Comparison of ENCODE assay signal across 16 cellular contexts in genomic region chr7:68203246-68203645, GRCh38.
DNase-seq lines count a peak whose midpoint lies in the region; ATAC-seq and TF ChIP-seq lines count a peak whose summit lies in the region.
"Had no signal": no experiment of that assay in that cellular context is flagged by ENCODE, and none has a peak within 500 bp of the region (broad histone marks: within the 10 kb centered on the region; RNA-seq: fewer than 3 reads in every experiment).

No MANE protein-coding gene starts in this region.

- peak overlapping the region; percentile 51 for H3K4me2 ChIP-seq in trophoblast cell (ENCODE audit: low read length)
- H3K4me2 ChIP-seq: BLaER1 treated with 17β-estradiol and CSF1 and Interleukin-3, amounts not matched to agents 10 nM and 100 nM had no signal

- H3K27me3 Mint-ChIP-seq in chondrocyte (ENCODE audit: low read depth) (peaks cover 5% of the 10 kb centered on the region), mesothelial cell of epicardium (ENCODE audit: low read depth) (no peaks in the 10 kb centered on the region)
- H3K27me3 Mint-ChIP-seq: B cell had no signal

- H3K4me1 ChIP-seq in trophoblast cell (ENCODE audit: control insufficient read depth in 1 of 2, insufficient read depth in 2 of 2, low read length in 2 of 2) = peaks cover 15 to 16% of the 10 kb centered on the region in 2 experiments
- H3K4me1 ChIP-seq: BLaER1 treated with 17β-estradiol and CSF1 and Interleukin-3, amounts not matched to agents 10 nM and 100 nM had no signal

- H3K4ac ChIP-seq in trophoblast cell (ENCODE audit: low read depth, low read length) = no peak overlapping the region

- no peak overlapping the region for H3K27ac Mint-ChIP-seq in chondrocyte (ENCODE audit: unreplicated experiment)
- H3K27ac Mint-ChIP-seq in mesothelial cell of epicardium = no peak overlapping the region
- H3K27ac Mint-ChIP-seq: B cell; CD8-positive, alpha-beta T cell had no signal

- ATAC-seq in GM18909 (IDR thresholded peaks at IDR 0.05; ENCODE audit: poor library complexity, unreplicated experiment) = no peak
- ATAC-seq in Right ventricle myocardium inferior = no peak
- ATAC-seq: CD8-positive, alpha-beta T cell; GM12878 had no signal

- no peak overlapping the region for H2AFZ ChIP-seq in trophoblast cell (ENCODE audit: insufficient read depth, low read length, poor library complexity)
- H2AFZ ChIP-seq: GM23248 had no signal

- intact Hi-C loops in Right ventricle myocardium inferior (cut with DNase I) = no loop called here

- no peak overlapping the region for H3K9ac ChIP-seq in trophoblast cell (ENCODE audit: low read length)
- H3K9ac ChIP-seq: BLaER1 treated with 17β-estradiol and CSF1 and Interleukin-3, amounts not matched to agents 10 nM and 100 nM; GM23248 had no signal

- no peak for TF ChIP-seq CTCF in chondrocyte (IDR thresholded peaks at IDR 0.05)
- no peak for TF ChIP-seq CTCF in mesothelial cell of epicardium (IDR thresholded peaks at IDR 0.05; ENCODE audit: unreplicated experiment)

- H3K36me3 Mint-ChIP-seq in chondrocyte (ENCODE audit: low read depth) (no peaks in the 10 kb centered on the region), mesothelial cell of epicardium (no peaks in the 10 kb centered on the region)
- H3K36me3 Mint-ChIP-seq: CD8-positive, alpha-beta T cell had no signal

- no peaks in the 10 kb centered on the region for H3K27me3 ChIP-seq in trophoblast cell (ENCODE audit: insufficient read depth, low read length)
- H3K27me3 ChIP-seq: BLaER1 treated with 17β-estradiol and CSF1 and Interleukin-3, amounts not matched to agents 10 nM and 100 nM had no signal

- H3K4me3 ChIP-seq in trophoblast cell (ENCODE audit: low read depth, low read length) = no peak overlapping the region
- H3K4me3 ChIP-seq: BLaER1 treated with 17β-estradiol and CSF1 and Interleukin-3, amounts not matched to agents 10 nM and 100 nM; GM12878; GM23248 had no signal

- H2BK12ac ChIP-seq in trophoblast cell (ENCODE audit: low read length) = no peak overlapping the region

- H4K12ac ChIP-seq in trophoblast cell (ENCODE audit: low read depth, low read length) = no peak overlapping the region

- H3K4me1 Mint-ChIP-seq in chondrocyte (ENCODE audit: low read depth) (no peaks in the 10 kb centered on the region), mesothelial cell of epicardium (peaks cover 28% of the 10 kb centered on the region)
- H3K4me1 Mint-ChIP-seq: B cell had no signal

- peak; percentile 34 for DNase-seq in chondrocyte (ENCODE audit: low spot score)
- peak; percentile 16 for DNase-seq in mesenteric fat pad (ENCODE audit: low spot score)
- no peak for DNase-seq in trophoblast cell
- DNase-seq in activated CD8-positive, alpha-beta memory T cell treated with anti-CD3 and anti-CD28 coated beads for 24 hours = no peak
- no peak for DNase-seq in Right ventricle myocardium inferior (ENCODE audit: missing footprints)
- no peak for DNase-seq in mesothelial cell of epicardium (ENCODE audit: low spot score in 2 of 2, unreplicated experiment in 2 of 2)
- DNase-seq: Calu3; CD8-positive, alpha-beta T cell; DMS79 treated with DMSO at 0.1 percent for 48 hours; GM23248; HCEC 1CT had no signal

- H3K36me3 ChIP-seq in trophoblast cell (ENCODE audit: control insufficient read depth in 1 of 2, insufficient read depth in 2 of 2, low read length in 2 of 2) = no peaks in the 10 kb centered on the region
- H3K36me3 ChIP-seq: BLaER1 treated with 17β-estradiol and CSF1 and Interleukin-3, amounts not matched to agents 10 nM and 100 nM had no signal

- no peak overlapping the region for H3K23ac ChIP-seq in trophoblast cell (ENCODE audit: low read length)

- peak overlapping the region; percentile 66 for H3K27ac ChIP-seq in trophoblast cell (ENCODE audit: low read depth, low read length)
- H3K27ac ChIP-seq: BLaER1 treated with 17β-estradiol and CSF1 and Interleukin-3, amounts not matched to agents 10 nM and 100 nM; GM23248; HL-60 had no signal

- no peak overlapping the region for H4K8ac ChIP-seq in trophoblast cell (ENCODE audit: low read depth, low read length)

- H3K4me3 Mint-ChIP-seq in chondrocyte (ENCODE audit: unreplicated experiment) = no peak overlapping the region
- H3K4me3 Mint-ChIP-seq in mesothelial cell of epicardium = no peak overlapping the region
- H3K4me3 Mint-ChIP-seq: B cell; CD8-positive, alpha-beta T cell had no signal

- no peak overlapping the region for H2AK5ac ChIP-seq in trophoblast cell (ENCODE audit: low read length)

- H4K91ac ChIP-seq in trophoblast cell (ENCODE audit: low read depth, low read length) = no peak overlapping the region

- no peak overlapping the region for H3K18ac ChIP-seq in trophoblast cell (ENCODE audit: low read length)

- no CpG with 5 or more reads among the region's 8 CpGs for WGBS in trophoblast cell (ENCODE audit: extremely low coverage, insufficient coverage, insufficient read length)

- H3K79me2 ChIP-seq in trophoblast cell (ENCODE audit: control insufficient read depth, insufficient read depth, low read length, poor library complexity) = no peaks in the 10 kb centered on the region

- no peak overlapping the region for H3K14ac ChIP-seq in trophoblast cell (ENCODE audit: low read length)

- H3K79me1 ChIP-seq in trophoblast cell (ENCODE audit: low read length) = peaks cover 7% of the 10 kb centered on the region

- no peak overlapping the region for H2BK5ac ChIP-seq in trophoblast cell (ENCODE audit: low read depth, low read length, poor library complexity)

- H3K9me3 Mint-ChIP-seq in chondrocyte (ENCODE audit: low read depth) = no peaks in the 10 kb centered on the region
- no peaks in the 10 kb centered on the region for H3K9me3 Mint-ChIP-seq in mesothelial cell of epicardium

- H2BK120ac ChIP-seq in trophoblast cell (ENCODE audit: insufficient read depth, low read length, poor library complexity) = no peak overlapping the region

- no peaks in the 10 kb centered on the region for H3K9me3 ChIP-seq in trophoblast cell (ENCODE audit: insufficient read depth, low read depth, low read length)

Comparison
In these comparisons a context has a peak if more than half of its experiments do, and no peak if none do; other contexts are left out.
1. DNase-seq: peak in chondrocyte (single experiment) and mesenteric fat pad (single experiment); none in trophoblast cell (0 of 2), activated CD8-positive, alpha-beta memory T cell treated with anti-CD3 and anti-CD28 coated beads for 24 hours (single experiment), Right ventricle myocardium inferior (single experiment) and mesothelial cell of epicardium (0 of 2).